In the genomic region with DNA sequence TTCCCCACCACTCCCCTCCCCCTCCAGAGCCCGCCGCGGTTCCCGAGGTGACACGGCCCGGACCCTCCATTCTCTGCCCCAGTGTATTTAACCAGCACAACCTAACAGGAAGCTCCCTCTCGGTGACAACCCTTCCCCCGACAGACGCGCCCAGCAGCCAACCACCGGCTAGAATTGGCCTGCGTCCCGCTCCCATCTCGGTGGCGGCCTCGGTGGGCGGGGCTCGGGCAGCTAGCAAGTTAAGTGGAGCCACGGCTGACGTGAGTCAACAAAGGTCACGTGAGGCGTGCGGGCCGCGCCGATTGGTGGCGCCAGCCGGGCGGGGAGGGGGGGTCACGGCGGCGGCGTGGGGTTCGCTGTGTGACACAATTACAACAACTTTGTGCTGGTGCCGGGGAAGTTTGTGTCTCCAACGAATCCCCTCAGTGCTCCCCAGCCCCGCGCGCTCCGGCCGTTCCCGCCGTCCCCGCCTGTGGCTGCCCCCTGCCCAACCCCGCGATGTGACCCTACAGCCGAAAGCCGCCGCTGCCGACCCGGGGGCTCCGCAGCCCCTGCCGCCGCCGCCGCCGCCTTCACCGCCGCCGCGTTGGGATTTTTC, we compare ENCODE assay signal across 1 cellular context.
TF ChIP-seq lines count a peak whose summit lies in the region.

Gene KDM6A, plus strand, starts transcription at position 372 of the 598 bp plus-strand sequence. CDS start 364 bp downstream, outside the sequence.

TF ChIP-seq in HepG2, 621 proteins besides CTCF, POLR2A, EP300 and RAD21 (continued from another document and continues in another):
- TF ChIP-seq ZHX2 (IDR thresholded peaks at IDR 0.05; ENCODE audit: low read depth) (no peak), ZHX2 (CRISPR knock-in tag; IDR thresholded peaks at IDR 0.05; ENCODE audit: borderline replicate concordance) (no peak), DDIT3 (CRISPR knock-in tag; IDR thresholded peaks at IDR 0.05) (no peak), FOXJ3 (CRISPR knock-in tag; IDR thresholded peaks at IDR 0.05; ENCODE audit: borderline replicate concordance) (no peak), ZNF546 (CRISPR knock-in tag; conservative IDR thresholded peaks at IDR 0.05) (no peak), SRY (CRISPR knock-in tag; IDR thresholded peaks at IDR 0.05) (peak; percentile 16; the same call in 1 of the 2 replicates), XBP1 (CRISPR knock-in tag; IDR thresholded peaks at IDR 0.05) (no peak), ZFP41 (CRISPR knock-in tag; IDR thresholded peaks at IDR 0.05; ENCODE audit: borderline replicate concordance) (no peak), HDAC1 (CRISPR knock-in tag; IDR thresholded peaks at IDR 0.05) (peak; percentile 35; the same call in 1 of the 2 replicates), PRDM4 (CRISPR knock-in tag; IDR thresholded peaks at IDR 0.05; ENCODE audit: borderline replicate concordance) (no peak), LRRFIP1 (CRISPR knock-in tag; conservative IDR thresholded peaks at IDR 0.05) (no peak), RBFOX2 (IDR thresholded peaks at IDR 0.05; ENCODE audit: low read depth, low read length) (no peak; the same call in 1 of the 2 replicates), IRF2 (CRISPR knock-in tag; IDR thresholded peaks at IDR 0.05) (no peak), ZSCAN5A (CRISPR knock-in tag; IDR thresholded peaks at IDR 0.05; ENCODE audit: borderline replicate concordance) (no peak), ZNF766 (CRISPR knock-in tag; IDR thresholded peaks at IDR 0.05; ENCODE audit: borderline replicate concordance) (no peak), CEBPB (IDR thresholded peaks at IDR 0.05; ENCODE audit: borderline replicate concordance, low read depth, low read length) (0 out of 2 replicates have a peak, but pooled peaks have one; percentile 2), ARNT (IDR thresholded peaks at IDR 0.05) (no peak), MEF2D (CRISPR knock-in tag; IDR thresholded peaks at IDR 0.05) (no peak), HNRNPH1 (optimal IDR thresholded peaks at IDR 0.05; ENCODE audit: low read depth, low read length) (no peak), CBX2 (IDR thresholded peaks at IDR 0.05; ENCODE audit: low read depth, low read length) (no peak), CBX2 (CRISPR knock-in tag; IDR thresholded peaks at IDR 0.05; ENCODE audit: low read depth) (no peak), ZNF772 (CRISPR knock-in tag; IDR thresholded peaks at IDR 0.05) (no peak), RNF2 (conservative IDR thresholded peaks at IDR 0.05; ENCODE audit: low read depth) (no peak)
- TF ChIP-seq, protein P1, sequence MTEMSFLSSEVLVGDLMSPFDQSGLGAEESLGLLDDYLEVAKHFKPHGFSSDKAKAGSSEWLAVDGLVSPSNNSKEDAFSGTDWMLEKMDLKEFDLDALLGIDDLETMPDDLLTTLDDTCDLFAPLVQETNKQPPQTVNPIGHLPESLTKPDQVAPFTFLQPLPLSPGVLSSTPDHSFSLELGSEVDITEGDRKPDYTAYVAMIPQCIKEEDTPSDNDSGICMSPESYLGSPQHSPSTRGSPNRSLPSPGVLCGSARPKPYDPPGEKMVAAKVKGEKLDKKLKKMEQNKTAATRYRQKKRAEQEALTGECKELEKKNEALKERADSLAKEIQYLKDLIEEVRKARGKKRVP (CRISPR knock-in tag; IDR thresholded peaks at IDR 0.05), result no peak
- TF ChIP-seq, protein P2, sequence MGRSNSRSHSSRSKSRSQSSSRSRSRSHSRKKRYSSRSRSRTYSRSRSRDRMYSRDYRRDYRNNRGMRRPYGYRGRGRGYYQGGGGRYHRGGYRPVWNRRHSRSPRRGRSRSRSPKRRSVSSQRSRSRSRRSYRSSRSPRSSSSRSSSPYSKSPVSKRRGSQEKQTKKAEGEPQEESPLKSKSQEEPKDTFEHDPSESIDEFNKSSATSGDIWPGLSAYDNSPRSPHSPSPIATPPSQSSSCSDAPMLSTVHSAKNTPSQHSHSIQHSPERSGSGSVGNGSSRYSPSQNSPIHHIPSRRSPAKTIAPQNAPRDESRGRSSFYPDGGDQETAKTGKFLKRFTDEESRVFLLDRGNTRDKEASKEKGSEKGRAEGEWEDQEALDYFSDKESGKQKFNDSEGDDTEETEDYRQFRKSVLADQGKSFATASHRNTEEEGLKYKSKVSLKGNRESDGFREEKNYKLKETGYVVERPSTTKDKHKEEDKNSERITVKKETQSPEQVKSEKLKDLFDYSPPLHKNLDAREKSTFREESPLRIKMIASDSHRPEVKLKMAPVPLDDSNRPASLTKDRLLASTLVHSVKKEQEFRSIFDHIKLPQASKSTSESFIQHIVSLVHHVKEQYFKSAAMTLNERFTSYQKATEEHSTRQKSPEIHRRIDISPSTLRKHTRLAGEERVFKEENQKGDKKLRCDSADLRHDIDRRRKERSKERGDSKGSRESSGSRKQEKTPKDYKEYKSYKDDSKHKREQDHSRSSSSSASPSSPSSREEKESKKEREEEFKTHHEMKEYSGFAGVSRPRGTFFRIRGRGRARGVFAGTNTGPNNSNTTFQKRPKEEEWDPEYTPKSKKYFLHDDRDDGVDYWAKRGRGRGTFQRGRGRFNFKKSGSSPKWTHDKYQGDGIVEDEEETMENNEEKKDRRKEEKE (IDR thresholded peaks at IDR 0.05), result no peak
- TF ChIP-seq, protein P3, sequence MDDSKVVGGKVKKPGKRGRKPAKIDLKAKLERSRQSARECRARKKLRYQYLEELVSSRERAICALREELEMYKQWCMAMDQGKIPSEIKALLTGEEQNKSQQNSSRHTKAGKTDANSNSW (CRISPR knock-in tag; IDR thresholded peaks at IDR 0.05; ENCODE audit: borderline replicate concordance), result no peak
- TF ChIP-seq, protein P4, sequence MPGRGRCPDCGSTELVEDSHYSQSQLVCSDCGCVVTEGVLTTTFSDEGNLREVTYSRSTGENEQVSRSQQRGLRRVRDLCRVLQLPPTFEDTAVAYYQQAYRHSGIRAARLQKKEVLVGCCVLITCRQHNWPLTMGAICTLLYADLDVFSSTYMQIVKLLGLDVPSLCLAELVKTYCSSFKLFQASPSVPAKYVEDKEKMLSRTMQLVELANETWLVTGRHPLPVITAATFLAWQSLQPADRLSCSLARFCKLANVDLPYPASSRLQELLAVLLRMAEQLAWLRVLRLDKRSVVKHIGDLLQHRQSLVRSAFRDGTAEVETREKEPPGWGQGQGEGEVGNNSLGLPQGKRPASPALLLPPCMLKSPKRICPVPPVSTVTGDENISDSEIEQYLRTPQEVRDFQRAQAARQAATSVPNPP (CRISPR knock-in tag; IDR thresholded peaks at IDR 0.05), result no peak
- TF ChIP-seq, protein P5, sequence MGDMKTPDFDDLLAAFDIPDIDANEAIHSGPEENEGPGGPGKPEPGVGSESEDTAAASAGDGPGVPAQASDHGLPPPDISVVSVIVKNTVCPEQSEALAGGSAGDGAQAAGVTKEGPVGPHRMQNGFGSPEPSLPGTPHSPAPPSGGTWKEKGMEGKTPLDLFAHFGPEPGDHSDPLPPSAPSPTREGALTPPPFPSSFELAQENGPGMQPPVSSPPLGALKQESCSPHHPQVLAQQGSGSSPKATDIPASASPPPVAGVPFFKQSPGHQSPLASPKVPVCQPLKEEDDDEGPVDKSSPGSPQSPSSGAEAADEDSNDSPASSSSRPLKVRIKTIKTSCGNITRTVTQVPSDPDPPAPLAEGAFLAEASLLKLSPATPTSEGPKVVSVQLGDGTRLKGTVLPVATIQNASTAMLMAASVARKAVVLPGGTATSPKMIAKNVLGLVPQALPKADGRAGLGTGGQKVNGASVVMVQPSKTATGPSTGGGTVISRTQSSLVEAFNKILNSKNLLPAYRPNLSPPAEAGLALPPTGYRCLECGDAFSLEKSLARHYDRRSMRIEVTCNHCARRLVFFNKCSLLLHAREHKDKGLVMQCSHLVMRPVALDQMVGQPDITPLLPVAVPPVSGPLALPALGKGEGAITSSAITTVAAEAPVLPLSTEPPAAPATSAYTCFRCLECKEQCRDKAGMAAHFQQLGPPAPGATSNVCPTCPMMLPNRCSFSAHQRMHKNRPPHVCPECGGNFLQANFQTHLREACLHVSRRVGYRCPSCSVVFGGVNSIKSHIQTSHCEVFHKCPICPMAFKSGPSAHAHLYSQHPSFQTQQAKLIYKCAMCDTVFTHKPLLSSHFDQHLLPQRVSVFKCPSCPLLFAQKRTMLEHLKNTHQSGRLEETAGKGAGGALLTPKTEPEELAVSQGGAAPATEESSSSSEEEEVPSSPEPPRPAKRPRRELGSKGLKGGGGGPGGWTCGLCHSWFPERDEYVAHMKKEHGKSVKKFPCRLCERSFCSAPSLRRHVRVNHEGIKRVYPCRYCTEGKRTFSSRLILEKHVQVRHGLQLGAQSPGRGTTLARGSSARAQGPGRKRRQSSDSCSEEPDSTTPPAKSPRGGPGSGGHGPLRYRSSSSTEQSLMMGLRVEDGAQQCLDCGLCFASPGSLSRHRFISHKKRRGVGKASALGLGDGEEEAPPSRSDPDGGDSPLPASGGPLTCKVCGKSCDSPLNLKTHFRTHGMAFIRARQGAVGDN (CRISPR knock-in tag; IDR thresholded peaks at IDR 0.05), result peak; percentile 39; the same call in 1 of the 2 replicates
